ENCODE assay signal across 9 cellular contexts in the genomic region with DNA sequence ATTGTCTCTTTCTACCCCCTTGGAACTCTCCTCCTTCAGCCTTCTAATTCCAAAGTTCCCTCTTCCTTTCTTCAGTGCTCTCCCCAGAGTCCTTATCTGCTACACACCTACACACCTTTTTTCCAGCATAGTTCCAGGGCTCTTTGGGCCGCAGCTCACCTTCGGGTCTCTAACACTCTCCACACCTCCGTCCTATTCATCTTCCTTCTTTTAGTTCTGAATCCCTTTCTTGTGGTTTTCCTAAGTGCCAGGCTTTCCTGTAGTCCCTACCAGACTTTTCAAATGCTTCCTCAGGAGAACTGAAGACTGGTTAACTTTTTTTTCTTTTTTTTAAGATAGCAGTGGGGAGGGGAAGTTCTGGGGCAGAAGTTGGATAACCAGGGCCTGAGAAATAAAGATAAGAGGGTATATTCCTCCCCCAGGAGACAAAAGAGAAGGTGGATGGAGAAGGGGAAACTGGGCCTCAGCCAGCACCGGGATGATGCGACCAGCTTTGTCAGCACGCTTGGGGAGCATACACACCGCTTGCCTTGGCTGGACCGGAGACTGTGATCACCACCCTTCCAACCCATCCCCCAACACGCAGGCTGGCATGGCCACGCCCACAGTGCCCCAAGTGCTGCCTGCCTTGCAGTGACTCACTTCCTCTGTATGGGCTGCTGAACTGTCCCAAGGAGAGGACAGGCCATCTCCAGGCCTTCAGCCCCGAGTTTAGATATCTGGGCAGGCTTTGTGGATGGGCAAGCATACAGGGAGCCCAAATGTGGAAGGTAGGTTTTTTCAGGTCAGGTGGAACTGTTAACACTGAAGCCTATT. TPM values are rescaled to one million over a fixed set of nuclear protein-coding genes. Genes with fewer than 3 reads are reported as not detected.
DNase-seq lines count a peak whose midpoint lies in the region; ATAC-seq, FAIRE-seq and TF ChIP-seq lines count a peak whose summit lies in the region.
"Had no signal": no experiment of that assay in that cellular context is flagged by ENCODE, and none has a peak within 500 bp of the region (broad histone marks: within the 10 kb centered on the region; RNA-seq: fewer than 3 reads in every experiment).

No MANE protein-coding gene starts in this region.

- H3K27me3 ChIP-seq in pancreas (no peaks in the 10 kb centered on the region), tibial artery (no peaks in the 10 kb centered on the region)

- ATAC-seq in pancreas (peak in 2 of 4 donors; percentile 34 to 49), GM21526 (IDR thresholded peaks at IDR 0.05; ENCODE audit: low FRiP score, unreplicated experiment) (no peak), GM18873 (IDR thresholded peaks at IDR 0.05; ENCODE audit: low FRiP score, unreplicated experiment) (no peak)

- peak; percentile 27 for DNase-seq in HCEC 1CT
- peak; percentile 45 for DNase-seq in activated T-helper 2 cell treated with anti-CD3 and anti-CD28 coated beads, Interferon-gamma antibody, Interleukin-2, Interleukin-4, amounts not matched to agents 10 μg/mL and 5 μg/mL and 100 μg/mL, durations not matched to agents 14 hours and 24 hours and 36 hours (ENCODE audit: low spot score)
- DNase-seq in globus pallidus (ENCODE audit: low spot score), result peak; percentile 89
- peak; percentile 49 to 82 (median 76) for DNase-seq in pancreas
- DNase-seq in tibial artery, result peak; percentile 91 to 96

- peak overlapping the region; percentile 69 for H3K4me3 Mint-ChIP-seq in activated T-helper 2 cell treated with anti-CD3 and anti-CD28 coated beads, Interferon-gamma antibody, Interleukin-2, Interleukin-4, amounts not matched to agents 10 μg/mL and 5 μg/mL and 100 μg/mL, durations not matched to agents 14 hours and 24 hours and 36 hours (ENCODE audit: low read depth)

- peaks cover 15% of the 10 kb centered on the region for H3K36me3 Mint-ChIP-seq in activated T-helper 2 cell treated with anti-CD3 and anti-CD28 coated beads, Interferon-gamma antibody, Interleukin-2, Interleukin-4, amounts not matched to agents 10 μg/mL and 5 μg/mL and 100 μg/mL, durations not matched to agents 14 hours and 24 hours and 36 hours (ENCODE audit: low read depth)

- 53 to 58% methylated on average over 11 of the region's 11 CpGs for WGBS in pancreas, 2 donors

- H3K4me1 ChIP-seq in pancreas, result peaks cover 7 to 25% (median 9%) of the 10 kb centered on the region in 3 donors
- H3K4me1 ChIP-seq in tibial artery, result peaks cover 0 to 66% (median 56%) of the 10 kb centered on the region in 4 donors

- intact Hi-C loops in activated T-helper 2 cell treated with anti-CD3 and anti-CD28 coated beads, Interferon-gamma antibody, Interleukin-2, Interleukin-4, amounts not matched to agents 10 μg/mL and 5 μg/mL and 100 μg/mL, durations not matched to agents 14 hours and 24 hours and 36 hours (cut with micrococcal nuclease), result loop anchor here (1.0 kb wide), 1 partner anchor 29 kb away; the partner anchor contains the start of gene MINDY1
- intact Hi-C loops in pancreas (cut with DNase I), result no loop called here
- intact Hi-C loops in tibial artery (cut with DNase I; ENCODE audit: low total_unique reads), result loop anchor here (5.0 to 10.0 kb wide), 3 partner anchors 50 to 412 kb away; partner anchors contain the start of gene SETDB1

- H3K9me3 ChIP-seq in pancreas, result no peaks in the 10 kb centered on the region
- H3K9me3 ChIP-seq in tibial artery, result no peaks in the 10 kb centered on the region

- H3K4me3 ChIP-seq in pancreas, result no peak overlapping the region
- peak overlapping the region in 1 of 2 donors; percentile 4 for H3K4me3 ChIP-seq in tibial artery

- H3K27me3 Mint-ChIP-seq in activated T-helper 2 cell treated with anti-CD3 and anti-CD28 coated beads, Interferon-gamma antibody, Interleukin-2, Interleukin-4, amounts not matched to agents 10 μg/mL and 5 μg/mL and 100 μg/mL, durations not matched to agents 14 hours and 24 hours and 36 hours (ENCODE audit: low read depth), result no peaks in the 10 kb centered on the region

- H3K27ac ChIP-seq in pancreas, result peak overlapping the region in 2 of 4 donors; percentile 51 to 73
- H3K27ac ChIP-seq in tibial artery, result peak overlapping the region; percentile 98

- no peak for TF ChIP-seq CTCF in pancreas (IDR thresholded peaks at IDR 0.05)
- TF ChIP-seq CTCF in tibial artery (IDR thresholded peaks at IDR 0.05), result peak in 1 of 2 experiments; percentile 7

- H3K9me3 Mint-ChIP-seq in activated T-helper 2 cell treated with anti-CD3 and anti-CD28 coated beads, Interferon-gamma antibody, Interleukin-2, Interleukin-4, amounts not matched to agents 10 μg/mL and 5 μg/mL and 100 μg/mL, durations not matched to agents 14 hours and 24 hours and 36 hours, result no peaks in the 10 kb centered on the region

- peaks cover 38% of the 10 kb centered on the region for H3K4me1 Mint-ChIP-seq in activated T-helper 2 cell treated with anti-CD3 and anti-CD28 coated beads, Interferon-gamma antibody, Interleukin-2, Interleukin-4, amounts not matched to agents 10 μg/mL and 5 μg/mL and 100 μg/mL, durations not matched to agents 14 hours and 24 hours and 36 hours (ENCODE audit: low read depth)

- H3K36me3 ChIP-seq in pancreas, result no peaks in the 10 kb centered on the region
- H3K36me3 ChIP-seq in tibial artery, result no peaks in the 10 kb centered on the region

- FAIRE-seq in pancreas (lab: Jason Lieb, UNC), result no peak

- peak overlapping the region; percentile 78 for H3K27ac Mint-ChIP-seq in activated T-helper 2 cell treated with anti-CD3 and anti-CD28 coated beads, Interferon-gamma antibody, Interleukin-2, Interleukin-4, amounts not matched to agents 10 μg/mL and 5 μg/mL and 100 μg/mL, durations not matched to agents 14 hours and 24 hours and 36 hours

- peak; percentile 87 for TF ChIP-seq POLR2A in Raji (IDR thresholded peaks at IDR 0.05; ENCODE audit: insufficient read depth, low read depth, low read length)

RNA-seq across cellular contexts. Expression of gene CERS2, which starts 2.5 kb away (rescaled TPM):
- total RNA-seq in activated T-helper 2 cell treated with anti-CD3 and anti-CD28 coated beads, Interferon-gamma antibody, Interleukin-2, Interleukin-4, amounts not matched to agents 10 μg/mL and 5 μg/mL and 100 μg/mL, durations not matched to agents 14 hours and 24 hours and 36 hours, result 176 and 196 TPM in 2 replicates
- total RNA-seq in pancreas, result 100 to 1,000 TPM in 3 of 6 donors, 10 to 100 TPM in 3; 75.0 to 155 (median 94.6) TPM
- 100 to 1,000 TPM; 112 to 122 TPM for polyA plus RNA-seq in pancreas

RNA-seq across cellular contexts. Expression of gene ANXA9, which starts 5.0 kb away (rescaled TPM):
- total RNA-seq in activated T-helper 2 cell treated with anti-CD3 and anti-CD28 coated beads, Interferon-gamma antibody, Interleukin-2, Interleukin-4, amounts not matched to agents 10 μg/mL and 5 μg/mL and 100 μg/mL, durations not matched to agents 14 hours and 24 hours and 36 hours, result 0.32 TPM in 1 of 2 replicates, not detected in the other
- total RNA-seq in pancreas, result 10 to 100 TPM; 11.7 to 17.6 (median 13.8) TPM
- polyA plus RNA-seq in pancreas, result 10 to 100 TPM; 18.1 to 30.7 TPM
- total RNA-seq: dermis microvascular lymphatic vessel endothelial cell had no signal

RNA-seq across cellular contexts. Expression of gene MINDY1, which starts 29.6 kb away (rescaled TPM):
- 16.2 and 16.8 TPM in 2 replicates for total RNA-seq in activated T-helper 2 cell treated with anti-CD3 and anti-CD28 coated beads, Interferon-gamma antibody, Interleukin-2, Interleukin-4, amounts not matched to agents 10 μg/mL and 5 μg/mL and 100 μg/mL, durations not matched to agents 14 hours and 24 hours and 36 hours
- 10 to 100 TPM; 24.1 to 35.5 (median 32.4) TPM for total RNA-seq in pancreas
- polyA plus RNA-seq in pancreas, result 10 to 100 TPM; 23.1 to 24.2 TPM

RNA-seq across cellular contexts. Expression of gene PRUNE1, which starts 31.2 kb away (rescaled TPM):
- 15.1 and 15.5 TPM in 2 replicates for total RNA-seq in activated T-helper 2 cell treated with anti-CD3 and anti-CD28 coated beads, Interferon-gamma antibody, Interleukin-2, Interleukin-4, amounts not matched to agents 10 μg/mL and 5 μg/mL and 100 μg/mL, durations not matched to agents 14 hours and 24 hours and 36 hours
- total RNA-seq in pancreas, result 10 to 100 TPM in 2 of 6 donors, 1 to 10 TPM in 4; 6.4 to 11.1 (median 8.1) TPM
- 10 to 100 TPM in 1 of 2 donors, 1 to 10 TPM in 1; 6.7 to 16.7 TPM for polyA plus RNA-seq in pancreas

RNA-seq across cellular contexts. Expression of gene SETDB1, which starts 50.9 kb away (rescaled TPM):
- total RNA-seq in activated T-helper 2 cell treated with anti-CD3 and anti-CD28 coated beads, Interferon-gamma antibody, Interleukin-2, Interleukin-4, amounts not matched to agents 10 μg/mL and 5 μg/mL and 100 μg/mL, durations not matched to agents 14 hours and 24 hours and 36 hours, result 60.9 and 61.1 TPM in 2 replicates
- total RNA-seq in pancreas, result 10 to 100 TPM; 15.2 to 25.5 (median 20.6) TPM
- 10 to 100 TPM; 20.5 to 23.1 TPM for polyA plus RNA-seq in pancreas

Comparison
In these comparisons a context has a peak if more than half of its experiments do, and no peak if none do; other contexts are left out.
1. DNase-seq: peak in every context shown above with its lines; median percentile 94 in tibial artery; 89 in globus pallidus; 76 in pancreas; 45 in activated T-helper 2 cell treated with anti-CD3 and anti-CD28 coated beads, Interferon-gamma antibody, Interleukin-2, Interleukin-4, amounts not matched to agents 10 μg/mL and 5 μg/mL and 100 μg/mL, durations not matched to agents 14 hours and 24 hours and 36 hours; 27 in HCEC 1CT.
2. intact Hi-C loops: an anchor here in activated T-helper 2 cell treated with anti-CD3 and anti-CD28 coated beads, Interferon-gamma antibody, Interleukin-2, Interleukin-4, amounts not matched to agents 10 μg/mL and 5 μg/mL and 100 μg/mL, durations not matched to agents 14 hours and 24 hours and 36 hours (1.0 kb wide) and tibial artery (5.0 to 10.0 kb wide); none called in pancreas.